Comparison of ENCODE assay signal across 16 cellular contexts in genomic region chr4:75069493-75070074, GRCh38.
DNase-seq lines count a peak whose midpoint lies in the region; ATAC-seq, FAIRE-seq and TF ChIP-seq lines count a peak whose summit lies in the region.
"Had no signal": no experiment of that assay in that cellular context is flagged by ENCODE, and none has a peak within 500 bp of the region (broad histone marks: within the 10 kb centered on the region; RNA-seq: fewer than 3 reads in every experiment).

No MANE protein-coding gene starts in this region.

- H3F3A ChIP-seq in GM23248 (ENCODE audit: insufficient read depth): no peaks in the 10 kb centered on the region

- H4K20me1 ChIP-seq in GM23248 (ENCODE audit: insufficient read depth): no peaks in the 10 kb centered on the region

- ATAC-seq in GM18505 (IDR thresholded peaks at IDR 0.05; ENCODE audit: unreplicated experiment) (peak; percentile 89), GM19463 (IDR thresholded peaks at IDR 0.05; ENCODE audit: unreplicated experiment) (peak; percentile 73), HG02840 (IDR thresholded peaks at IDR 0.05; ENCODE audit: low FRiP score, unreplicated experiment) (peak; percentile 57), HG03558 (IDR thresholded peaks at IDR 0.05; ENCODE audit: extremely low read depth, unreplicated experiment) (peak; percentile 66)
- ATAC-seq: left ventricle myocardium superior had no signal

- no peak for FAIRE-seq in frontal cortex (lab: Jason Lieb, UNC)
- FAIRE-seq: astrocyte had no signal

- no peaks in the 10 kb centered on the region for H3K36me3 ChIP-seq in GM23248 (ENCODE audit: low read depth)

- WGBS in GM23248 (ENCODE audit: low coverage in 1 of 2, low lambda C conversion rate in 2 of 2, missing lambda C conversion rate in 2 of 2), 2 experiments: 27% methylated on average over 7 of the region's 7 CpGs

- no peaks in the 10 kb centered on the region for H3K9me3 ChIP-seq in GM23248 (ENCODE audit: low read depth)

- no peaks in the 10 kb centered on the region for H3K79me2 ChIP-seq in GM23248 (ENCODE audit: insufficient read depth)

- no peak for DNase-seq in GM23248
- DNase-seq in central memory CD4-positive, alpha-beta T cell: no peak
- DNase-seq in OCI-M2 (lab: John Stamatoyannopoulos, UW; ENCODE audit: unreplicated experiment): no peak
- no peak for DNase-seq in frontal cortex (ENCODE audit: low spot score in 2 of 2)
- DNase-seq: activated T-cell treated with anti-CD3 and anti-CD28 coated beads, Interleukin-2, amount 50 U/mL, for 48 hours; glutamatergic neuron; left ventricle myocardium superior; NCI-H1417 treated with DMSO at 0.1 percent for 48 hours; NCI-H748 treated with DMSO at 0.1 percent for 48 hours; nucleus accumbens; stimulated activated CD4-positive, alpha-beta T cell treated with anti-CD3 and anti-CD28 coated beads, Interleukin-12 subunit alpha, Interleukin-12 subunit beta, amount 100 ng/mL, for 4 hours had no signal

- H2AFZ ChIP-seq in GM23248: no peak overlapping the region

- no peak overlapping the region for H3K9ac ChIP-seq in GM23248

- no peaks in the 10 kb centered on the region for H3K9me2 ChIP-seq in GM23248 (ENCODE audit: insufficient read depth)

- in situ Hi-C loops in GM23248 (cut with MboI): no loop called here

- H3K4me1 ChIP-seq in GM23248 (ENCODE audit: insufficient read depth): no peaks in the 10 kb centered on the region

- H3K27ac ChIP-seq in GM23248: no peak overlapping the region

- no peaks in the 10 kb centered on the region for H3K27me3 ChIP-seq in GM23248 (replicated peaks; ENCODE audit: insufficient read depth)

- H3K4me2 ChIP-seq in GM23248 (ENCODE audit: unreplicated experiment): no peak overlapping the region

- no peak for TF ChIP-seq POLR2A in GM18505 (IDR thresholded peaks at IDR 0.05; ENCODE audit: borderline replicate concordance, extremely low read depth, insufficient read depth, insufficient read length)

- H3K4me3 ChIP-seq in GM23248: no peak overlapping the region
